1 cellular context compared by ENCODE assay signal in the genomic region with DNA sequence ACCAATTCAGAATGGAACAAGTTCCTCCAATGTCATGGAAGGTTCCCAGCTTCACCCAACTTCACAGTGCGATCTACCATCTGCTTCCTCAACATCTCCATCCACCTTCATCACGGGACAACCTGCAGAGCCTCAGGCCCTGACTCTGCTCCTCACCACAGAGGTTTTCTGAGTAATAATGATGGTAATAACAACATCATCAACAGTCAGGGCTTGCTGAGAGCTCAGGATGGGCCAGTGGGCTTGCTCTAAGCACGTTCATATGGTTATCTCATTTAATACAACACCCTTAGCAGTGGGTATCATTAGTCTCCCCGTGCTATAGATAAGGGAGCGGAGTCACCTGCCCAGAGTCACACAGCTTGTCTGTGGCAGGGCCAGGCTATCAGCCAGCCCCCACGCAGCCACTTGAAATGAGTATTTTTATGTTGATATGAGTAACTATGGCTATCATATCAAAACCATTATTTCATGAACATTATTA.
TF ChIP-seq lines count a peak whose summit lies in the region.

No MANE protein-coding gene starts in this region.

TF ChIP-seq in IMR-90, 13 proteins besides CTCF, POLR2A, EP300 and RAD21 (continued from another document):
- no peak for TF ChIP-seq FOS (IDR thresholded peaks at IDR 0.05; ENCODE audit: low read depth, low read length)
